ENCODE assay signal across 25 cellular contexts in genomic region chr16:491225-491919, GRCh38. TPM values are rescaled to one million over a fixed set of nuclear protein-coding genes. Genes with fewer than 3 reads are reported as not detected.
A peak's percentile ranks its signal among the peaks of the same experiment; 100 is the strongest.
DNase-seq lines count a peak whose midpoint lies in the region; ATAC-seq, FAIRE-seq and TF ChIP-seq lines count a peak whose summit lies in the region.
"Had no signal": no experiment of that assay in that cellular context is flagged by ENCODE, and none has a peak within 500 bp of the region (broad histone marks: within the 10 kb centered on the region; RNA-seq: fewer than 3 reads in every experiment).

No MANE protein-coding gene starts in this region.

- CTCF ChIA-PET in HepG2 (lab: Yijun Ruan, JAX; ENCODE audit: low intra/inter-chr PET ratio, low total read pairs) = no interaction called here

- no peaks in the 10 kb centered on the region for H4K20me1 ChIP-seq in H9 (ENCODE audit: control insufficient read depth, insufficient read depth, insufficient read length)
- H4K20me1 ChIP-seq in HepG2 (ENCODE audit: insufficient read depth, low read length) = no peaks in the 10 kb centered on the region

- H3K27ac Mint-ChIP-seq in H9 (peak overlapping the region; percentile 80 to 91 (median 85)), progenitor cell of endocrine pancreas (no peak overlapping the region)
- no peak overlapping the region for H3K27ac Mint-ChIP-seq in activated naive CD4-positive, alpha-beta T cell treated with anti-CD3 and anti-CD28 coated beads, Interleukin-2, amount 50 U/mL, for 72 hours
- H3K27ac Mint-ChIP-seq: activated CD8-positive, alpha-beta T cell treated with anti-CD3 and anti-CD28 coated beads for 36 hours; T-helper 2 cell treated with Interferon-gamma antibody and Interleukin-4, amounts not matched to agents 5 μg/mL and 100 μg/mL, for 36 hours had no signal

- no peaks in the 10 kb centered on the region for H3K23me2 ChIP-seq in H9 (ENCODE audit: insufficient read length, low read depth, low read length, poor library complexity, severe bottlenecking)

- H3K4me2 ChIP-seq in H9 (ENCODE audit: insufficient read depth, insufficient read length, low read length) (no peak overlapping the region), HepG2 (ENCODE audit: low read depth, low read length) (no peak overlapping the region)
- H3K4me2 ChIP-seq: SK-N-SH had no signal

- H2BK120ac ChIP-seq in H9 (ENCODE audit: low read depth, low read length, poor library complexity, severe bottlenecking) = no peak overlapping the region

- no peak overlapping the region for H2AFZ ChIP-seq in H9 (ENCODE audit: low read length)
- no peak overlapping the region for H2AFZ ChIP-seq in HepG2 (ENCODE audit: low read length)
- H2AFZ ChIP-seq: GM23248, parathyroid adenoma had no signal

- no peak for TF ChIP-seq RAD21 in HepG2 (CRISPR knock-in tag; IDR thresholded peaks at IDR 0.05)

- peak; percentile 75 for DNase-seq in DMS79 (lab: John Stamatoyannopoulos, UW)
- DNase-seq in H9 = no peak
- DNase-seq in SK-N-MC (ENCODE audit: low read depth, low spot score) = no peak
- no peak for DNase-seq in HepG2 (ENCODE audit: low spot score)
- no peak for DNase-seq in NCI-H82 (lab: John Stamatoyannopoulos, UW)
- DNase-seq in progenitor cell of endocrine pancreas (ENCODE audit: low spot score, unreplicated experiment) = no peak
- DNase-seq in suprapubic skin (ENCODE audit: low spot score in 2 of 2) = no peak
- no peak for DNase-seq in activated naive CD4-positive, alpha-beta T cell treated with anti-CD3 and anti-CD28 coated beads, Interleukin-2, amount 50 U/mL, for 72 hours (ENCODE audit: low spot score in 2 of 2)
- DNase-seq: ACHN; activated CD8-positive, alpha-beta T cell treated with anti-CD3 and anti-CD28 coated beads for 36 hours; activated naive CD4-positive, alpha-beta T cell treated with Interleukin-2 at 50 U/mL for 16 hours; activated T-cell treated with anti-CD3 and anti-CD28 coated beads, Interleukin-2, amount 50 U/mL, for 1 hour; EL; gastrocnemius medialis; GM23248; Kasumi-1; kidney; NCI-H1105; sigmoid colon; SK-N-SH had no signal

- H3K4me3 Mint-ChIP-seq in H9 (peak overlapping the region in 1 of 2 experiments; percentile 4; a peak in 2 of 5 replicates), progenitor cell of endocrine pancreas (ENCODE audit: low read depth) (no peak overlapping the region)
- H3K4me3 Mint-ChIP-seq: activated CD8-positive, alpha-beta T cell treated with anti-CD3 and anti-CD28 coated beads for 36 hours; central memory CD8-positive, alpha-beta T cell; T-helper 2 cell treated with Interferon-gamma antibody and Interleukin-4, amounts not matched to agents 5 μg/mL and 100 μg/mL, for 36 hours had no signal

- no peak overlapping the region for H4K8ac ChIP-seq in H9 (replicated peaks; ENCODE audit: insufficient read length, low read depth, low read length)

- H3K36me3 Mint-ChIP-seq in H9 (ENCODE audit: insufficient read depth in 1 of 3, low read depth in 3 of 3) (peaks cover 4 to 38% (median 21%) of the 10 kb centered on the region in 3 experiments; a peak in 6 of 7 replicates), progenitor cell of endocrine pancreas (ENCODE audit: insufficient read depth) (peaks cover 17% of the 10 kb centered on the region)
- no peaks in the 10 kb centered on the region for H3K36me3 Mint-ChIP-seq in activated naive CD4-positive, alpha-beta T cell treated with anti-CD3 and anti-CD28 coated beads, Interleukin-2, amount 50 U/mL, for 72 hours

- no peak overlapping the region for H4K5ac ChIP-seq in H9 (ENCODE audit: insufficient read length, low read depth, low read length)

- WGBS in H9 (ENCODE audit: extremely low coverage, insufficient read length, low lambda C conversion rate) = no CpG with 5 or more reads among the region's 18 CpGs
- 98% methylated on average over 16 of the region's 18 CpGs for WGBS in HepG2 (ENCODE audit: low lambda C conversion rate)
- WGBS in suprapubic skin = 95% methylated on average over 12 of the region's 18 CpGs

- no peak overlapping the region for H4K91ac ChIP-seq in H9 (ENCODE audit: insufficient read length, low read depth, low read length)

- H2BK20ac ChIP-seq in H9 (ENCODE audit: low read depth, low read length, poor library complexity, severe bottlenecking) = no peak overlapping the region

- H3K9me3 ChIP-seq in H9 (ENCODE audit: control insufficient read depth, low read depth, low read length) (no peaks in the 10 kb centered on the region), SK-N-MC (ENCODE audit: low read depth, low read length) (no peaks in the 10 kb centered on the region), HepG2 (ENCODE audit: low read length) (no peaks in the 10 kb centered on the region), suprapubic skin (no peaks in the 10 kb centered on the region)
- H3K9me3 ChIP-seq: BLaER1 treated with 17β-estradiol and CSF1 and Interleukin-3, amounts not matched to agents 10 nM and 100 nM; gastrocnemius medialis; sigmoid colon; SK-N-SH had no signal

- no peak overlapping the region for H3K4me3 ChIP-seq in SK-N-MC
- H3K4me3 ChIP-seq in HepG2 (replicated peaks in 1 of 3; ENCODE audit: insufficient read depth in 1 of 3, low read depth in 2 of 3, low read length in 3 of 3) = no peak overlapping the region
- H3K4me3 ChIP-seq in suprapubic skin = no peak overlapping the region
- H3K4me3 ChIP-seq: BLaER1 treated with 17β-estradiol and CSF1 and Interleukin-3, amounts not matched to agents 10 nM and 100 nM; gastrocnemius medialis; GM23248; sigmoid colon had no signal

- no peak overlapping the region for H3K4ac ChIP-seq in H9 (ENCODE audit: low read depth, low read length)

- H3K79me2 ChIP-seq in H9 (ENCODE audit: insufficient read depth, low read length) = no peaks in the 10 kb centered on the region
- H3K79me2 ChIP-seq in HepG2 (ENCODE audit: insufficient read depth, low read length) = no peaks in the 10 kb centered on the region

- H3K4me1 Mint-ChIP-seq in H9 (peaks cover 9 to 13% of the 10 kb centered on the region in 2 experiments), progenitor cell of endocrine pancreas (ENCODE audit: low read depth) (no peaks in the 10 kb centered on the region)

- H3K4me1 ChIP-seq in H9 (ENCODE audit: insufficient read depth, low read length) (no peaks in the 10 kb centered on the region), HepG2 (ENCODE audit: insufficient read depth, low read length) (no peaks in the 10 kb centered on the region), suprapubic skin (no peaks in the 10 kb centered on the region)
- H3K4me1 ChIP-seq: gastrocnemius medialis, parathyroid adenoma, sigmoid colon had no signal

- ATAC-seq in HepG2 = no peak
- ATAC-seq in activated naive CD4-positive, alpha-beta T cell treated with anti-CD3 and anti-CD28 coated beads, Interleukin-2, amount 50 U/mL, for 72 hours = no peak
- ATAC-seq: activated CD8-positive, alpha-beta T cell treated with anti-CD3 and anti-CD28 coated beads for 36 hours; gastrocnemius medialis had no signal

- no peak overlapping the region; the same call in 1 of the 2 replicates for H3K14ac ChIP-seq in H9 (ENCODE audit: insufficient read depth, low read length)

- no peak overlapping the region for H2BK15ac ChIP-seq in H9 (ENCODE audit: low read depth, low read length)

- intact Hi-C loops in HepG2 (cut with micrococcal nuclease; ENCODE audit: unreplicated experiment) = no loop called here

- TF ChIP-seq POLR2A in HepG2 (IDR thresholded peaks at IDR 0.05; ENCODE audit: insufficient read depth in 1 of 2, low read depth in 2 of 2, low read length in 2 of 2) (no peak), suprapubic skin (IDR thresholded peaks at IDR 0.05) (no peak)

- no peak overlapping the region for H2BK12ac ChIP-seq in H9 (ENCODE audit: insufficient read length, low read depth, low read length)

- H2AK5ac ChIP-seq in H9 (ENCODE audit: insufficient read length, low read length) = no peak overlapping the region

- FAIRE-seq in HepG2 (lab: Jason Lieb, UNC) = no peak
- FAIRE-seq: kidney, RCC 7860 had no signal

- H3K27me3 Mint-ChIP-seq in H9 (ENCODE audit: low read depth) (no peaks in the 10 kb centered on the region), progenitor cell of endocrine pancreas (no peaks in the 10 kb centered on the region)
- H3K27me3 Mint-ChIP-seq: activated CD8-positive, alpha-beta T cell treated with anti-CD3 and anti-CD28 coated beads for 36 hours; central memory CD8-positive, alpha-beta T cell had no signal

- POLR2A ChIA-PET in HepG2 (lab: Yijun Ruan, JAX) = no interaction called here

- no peak overlapping the region for H3K23ac ChIP-seq in H9 (ENCODE audit: insufficient read length, low read depth, low read length)

- BruUV-seq in HepG2 (replicated peaks; lab: Mats Ljungman, UMichigan) = no TSS peak

- no peak overlapping the region for H3K18ac ChIP-seq in H9 (ENCODE audit: insufficient read length, low read depth, low read length)

- H3K36me3 ChIP-seq in SK-N-MC (ENCODE audit: insufficient read depth, low read length) = no peaks in the 10 kb centered on the region; the same call in 1 of the 2 replicates
- H3K36me3 ChIP-seq in HepG2 (replicated peaks in 1 of 2; ENCODE audit: control insufficient read depth in 1 of 2, insufficient read depth in 2 of 2, low read length in 2 of 2) = peaks cover 27 to 61% of the 10 kb centered on the region in 2 experiments
- peaks cover 28% of the 10 kb centered on the region for H3K36me3 ChIP-seq in suprapubic skin

- H3K9ac ChIP-seq in H9 (ENCODE audit: extremely low read depth, insufficient read length, low read length) = no peak overlapping the region
- H3K9ac ChIP-seq in SK-N-MC (ENCODE audit: insufficient read length) = peak overlapping the region; percentile 29
- H3K9ac ChIP-seq in HepG2 (ENCODE audit: insufficient read depth, low read depth, low read length) = no peak overlapping the region
- H3K9ac ChIP-seq: GM23248, parathyroid adenoma, SK-N-SH had no signal

- H2BK5ac ChIP-seq in H9 (ENCODE audit: insufficient read length, low read length) = no peak overlapping the region

- no peak for TF ChIP-seq EP300 in HepG2 (IDR thresholded peaks at IDR 0.05; ENCODE audit: low read depth in 2 of 2, low read length in 2 of 2)
- no peak for TF ChIP-seq EP300 in HepG2 (CRISPR knock-in tag; IDR thresholded peaks at IDR 0.05; ENCODE audit: borderline replicate concordance)
- no peak for TF ChIP-seq EP300 in suprapubic skin (IDR thresholded peaks at IDR 0.05)

- H3K79me1 ChIP-seq in H9 (ENCODE audit: insufficient read depth, low read depth, low read length, poor library complexity, severe bottlenecking) = no peaks in the 10 kb centered on the region

- no peak overlapping the region for H3T11ph ChIP-seq in H9 (ENCODE audit: low read length)

- H3K9me3 Mint-ChIP-seq in H9 (no peaks in the 10 kb centered on the region), progenitor cell of endocrine pancreas (ENCODE audit: low read depth) (no peaks in the 10 kb centered on the region)
- no peaks in the 10 kb centered on the region for H3K9me3 Mint-ChIP-seq in activated naive CD4-positive, alpha-beta T cell treated with anti-CD3 and anti-CD28 coated beads, Interleukin-2, amount 50 U/mL, for 72 hours
- H3K9me3 Mint-ChIP-seq: activated CD8-positive, alpha-beta T cell treated with anti-CD3 and anti-CD28 coated beads for 36 hours; central memory CD8-positive, alpha-beta T cell; T-helper 2 cell treated with Interferon-gamma antibody and Interleukin-4, amounts not matched to agents 5 μg/mL and 100 μg/mL, for 36 hours had no signal

- TF ChIP-seq CTCF in H9 (conservative IDR thresholded peaks at IDR 0.05) (no peak), HepG2 (CRISPR knock-in tag; IDR thresholded peaks at IDR 0.05) (no peak), progenitor cell of endocrine pancreas (IDR thresholded peaks at IDR 0.05; ENCODE audit: unreplicated experiment) (no peak), suprapubic skin (IDR thresholded peaks at IDR 0.05) (no peak)

- no peaks in the 10 kb centered on the region for H3K27me3 ChIP-seq in H9 (ENCODE audit: insufficient read depth, low read length)
- no peaks in the 10 kb centered on the region for H3K27me3 ChIP-seq in HepG2 (ENCODE audit: control insufficient read depth in 1 of 2, insufficient read depth in 2 of 2, low read length in 2 of 2)
- no peaks in the 10 kb centered on the region for H3K27me3 ChIP-seq in suprapubic skin
- H3K27me3 ChIP-seq: BLaER1 treated with 17β-estradiol and CSF1 and Interleukin-3, amounts not matched to agents 10 nM and 100 nM; gastrocnemius medialis; sigmoid colon had no signal

- H3K27ac ChIP-seq in H9 (ENCODE audit: insufficient read length, low read depth, low read length) (no peak overlapping the region), SK-N-MC (peak overlapping the region; percentile 21; the same call in 1 of the 2 replicates), HepG2 (ENCODE audit: extremely low read length, insufficient read depth, low read length) (no peak overlapping the region), suprapubic skin (no peak overlapping the region)
- H3K27ac ChIP-seq: gastrocnemius medialis, GM23248, parathyroid adenoma, sigmoid colon had no signal

- in situ Hi-C loops in HepG2 (cut with HindIII; ENCODE audit: extremely low pct_ligation_motif_present, low pct_unique_long_range_greater_than_20kb) = no loop called here

- H3K56ac ChIP-seq in H9 (ENCODE audit: insufficient read length, low read depth, low read length) = no peak overlapping the region

RNA-seq across cellular contexts. Expression of gene CAPN15, which starts 36.1 kb away (rescaled TPM):
- total RNA-seq in H9 (2021) (71.2 and 76.4 TPM in 2 replicates), HepG2 (2016; rRNA removed; fragmentation: Illumina TruSeq; extraction: Trizol) (15.0 and 24.5 TPM in 2 replicates), progenitor cell of endocrine pancreas (53.9 and 57.4 TPM in 2 replicates), suprapubic skin (10 to 100 TPM; 59.9 to 86.4 (median 75.2) TPM)
- 4.2 and 4.4 TPM in 2 replicates for total RNA-seq in HepG2 (2016; cell fraction: cytosol; rRNA removed; fragmentation: Illumina TruSeq; extraction: Trizol; ENCODE audit: low read depth)
- total RNA-seq in HepG2 (2016; cell fraction: insoluble cytoplasmic fraction; rRNA removed; fragmentation: Illumina TruSeq; extraction: Trizol) = 12.6 and 24.1 TPM in 2 replicates
- 16.3 and 16.4 TPM in 2 replicates for total RNA-seq in HepG2 (2016; cell fraction: membrane; rRNA removed; fragmentation: Illumina TruSeq; extraction: Trizol)
- total RNA-seq in HepG2 (2016; cell fraction: nucleus; rRNA removed; fragmentation: Illumina TruSeq; extraction: Trizol) = 14.9 and 20.4 TPM in 2 replicates
- 14.9 and 22.2 TPM in 2 replicates for polyA plus RNA-seq in HepG2 (2011; rRNA removed)
- polyA plus RNA-seq in HepG2 (2011; cell fraction: cytosol; rRNA removed) = 11.3 and 22.6 TPM in 2 replicates
- polyA plus RNA-seq in HepG2 (2011; cell fraction: nucleus; rRNA removed) = 103 and 145 TPM in 2 replicates
- polyA plus RNA-seq in HepG2 (2012) = 17.6 and 19.5 TPM in 2 replicates
- polyA plus RNA-seq in HepG2 (2016; cell fraction: cytosol; fragmentation: Illumina TruSeq; extraction: Trizol; ENCODE audit: low read depth) = 5.8 and 6.0 TPM in 2 replicates
- polyA plus RNA-seq in HepG2 (2016; cell fraction: insoluble cytoplasmic fraction; fragmentation: Illumina TruSeq; extraction: Trizol; ENCODE audit: low read depth) = 20.7 and 26.7 TPM in 2 replicates
- polyA plus RNA-seq in HepG2 (2016; cell fraction: membrane; fragmentation: Illumina TruSeq; extraction: Trizol; ENCODE audit: low read depth) = 16.3 and 19.3 TPM in 2 replicates
- 67.7 and 68.0 TPM in 2 replicates for polyA plus RNA-seq in HepG2 (2016; cell fraction: nucleus; fragmentation: Illumina TruSeq; extraction: Trizol; ENCODE audit: insufficient read depth, low read depth)
- polyA minus RNA-seq in HepG2 (2011; rRNA and poly(A)+ RNA removed; ENCODE audit: low replicate concordance) = 22.1 and 60.1 TPM in 2 replicates
- polyA minus RNA-seq in HepG2 (2011; cell fraction: cytosol; rRNA and poly(A)+ RNA removed) = 39.5 and 41.1 TPM in 2 replicates
- polyA minus RNA-seq in HepG2 (2011; cell fraction: nucleus; rRNA and poly(A)+ RNA removed) = 16.0 and 18.4 TPM in 2 replicates
- 10 to 100 TPM; 55.5 to 76.5 TPM for total RNA-seq in activated naive CD4-positive, alpha-beta T cell treated with anti-CD3 and anti-CD28 coated beads, Interleukin-2, amount 50 U/mL, for 72 hours

Comparison
In these comparisons a context has a peak if more than half of its experiments do, and no peak if none do; other contexts are left out.
1. H3K27ac Mint-ChIP-seq: peak in H9 (3 of 3); none in progenitor cell of endocrine pancreas (single experiment) and activated naive CD4-positive, alpha-beta T cell treated with anti-CD3 and anti-CD28 coated beads, Interleukin-2, amount 50 U/mL, for 72 hours (0 of 2).